ENCODE assay signal across 18 cellular contexts in genomic region chr3:16334909-16335308, GRCh38.
A peak's percentile ranks its signal among the peaks of the same experiment; 100 is the strongest.
DNase-seq lines count a peak whose midpoint lies in the region; ATAC-seq and TF ChIP-seq lines count a peak whose summit lies in the region.
"Had no signal": no experiment of that assay in that cellular context is flagged by ENCODE, and none has a peak within 500 bp of the region (broad histone marks: within the 10 kb centered on the region; RNA-seq: fewer than 3 reads in every experiment).

No MANE protein-coding gene starts in this region.

- H3K4me1 Mint-ChIP-seq in activated T-cell treated with anti-CD3 and anti-CD28 coated beads, Interleukin-2, amount 50 U/mL, for 72 hours (ENCODE audit: low read depth), result peaks cover 59% of the 10 kb centered on the region
- H3K4me1 Mint-ChIP-seq in activated T-helper 1 cell treated with anti-CD3 and anti-CD28 coated beads, Interleukin-12 subunit alpha, Interleukin-12 subunit beta, Interleukin-2, Interleukin-4 antibody, amounts not matched to agents 30 ng/mL and 10 ng/mL and 1 ng/mL, durations not matched to agents 14 hours and 24 hours and 36 hours (ENCODE audit: low read depth), result peaks cover 42% of the 10 kb centered on the region
- H3K4me1 Mint-ChIP-seq in stimulated activated naive CD8-positive, alpha-beta T cell treated with anti-CD3 and anti-CD28 coated beads, Interleukin-15, amount 100 ng/mL, for 72 hours, result peaks cover 62% of the 10 kb centered on the region

- no peak for TF ChIP-seq CTCF in fibroblast of mammary gland (conservative IDR thresholded peaks at IDR 0.05; ENCODE audit: control insufficient read depth, insufficient read depth, low read depth, low read length)

- H3K4me3 ChIP-seq in fibroblast of mammary gland (ENCODE audit: control insufficient read depth, low read depth, low read length), result no peak overlapping the region
- H3K4me3 ChIP-seq: spleen, transverse colon had no signal

- no peak for ATAC-seq in activated T-cell treated with anti-CD3 and anti-CD28 coated beads, Interleukin-2, amount 50 U/mL, for 72 hours (replicated peaks in 1 of 2)
- no peak for ATAC-seq in stimulated activated naive CD8-positive, alpha-beta T cell treated with anti-CD3 and anti-CD28 coated beads, Interleukin-15, amount 100 ng/mL, for 72 hours
- ATAC-seq in esophagus mucosa (no peak), GM21528 (IDR thresholded peaks at IDR 0.05; ENCODE audit: low FRiP score, unreplicated experiment) (no peak)
- ATAC-seq: foreskin keratinocyte, Panc1 had no signal

- no peak overlapping the region for H3K4me3 Mint-ChIP-seq in activated T-cell treated with anti-CD3 and anti-CD28 coated beads, Interleukin-2, amount 50 U/mL, for 72 hours
- no peak overlapping the region for H3K4me3 Mint-ChIP-seq in activated T-helper 1 cell treated with anti-CD3 and anti-CD28 coated beads, Interleukin-12 subunit alpha, Interleukin-12 subunit beta, Interleukin-2, Interleukin-4 antibody, amounts not matched to agents 30 ng/mL and 10 ng/mL and 1 ng/mL, durations not matched to agents 14 hours and 24 hours and 36 hours
- H3K4me3 Mint-ChIP-seq in stimulated activated naive CD8-positive, alpha-beta T cell treated with anti-CD3 and anti-CD28 coated beads, Interleukin-15, amount 100 ng/mL, for 72 hours, result no peak overlapping the region

- peaks cover 7 to 12% of the 10 kb centered on the region in 2 donors for H3K9me3 Mint-ChIP-seq in activated T-cell treated with anti-CD3 and anti-CD28 coated beads, Interleukin-2, amount 50 U/mL, for 72 hours
- H3K9me3 Mint-ChIP-seq in activated T-helper 1 cell treated with anti-CD3 and anti-CD28 coated beads, Interleukin-12 subunit alpha, Interleukin-12 subunit beta, Interleukin-2, Interleukin-4 antibody, amounts not matched to agents 30 ng/mL and 10 ng/mL and 1 ng/mL, durations not matched to agents 14 hours and 24 hours and 36 hours, result peaks cover 15% of the 10 kb centered on the region
- peaks cover 19 to 22% of the 10 kb centered on the region in 2 donors for H3K9me3 Mint-ChIP-seq in stimulated activated naive CD8-positive, alpha-beta T cell treated with anti-CD3 and anti-CD28 coated beads, Interleukin-15, amount 100 ng/mL, for 72 hours

- H3K27me3 Mint-ChIP-seq in activated T-cell treated with anti-CD3 and anti-CD28 coated beads, Interleukin-2, amount 50 U/mL, for 72 hours (ENCODE audit: low read depth), result no peaks in the 10 kb centered on the region
- H3K27me3 Mint-ChIP-seq in activated T-helper 1 cell treated with anti-CD3 and anti-CD28 coated beads, Interleukin-12 subunit alpha, Interleukin-12 subunit beta, Interleukin-2, Interleukin-4 antibody, amounts not matched to agents 30 ng/mL and 10 ng/mL and 1 ng/mL, durations not matched to agents 14 hours and 24 hours and 36 hours (ENCODE audit: insufficient read depth), result no peaks in the 10 kb centered on the region
- H3K27me3 Mint-ChIP-seq in stimulated activated naive CD8-positive, alpha-beta T cell treated with anti-CD3 and anti-CD28 coated beads, Interleukin-15, amount 100 ng/mL, for 72 hours, result no peaks in the 10 kb centered on the region

- intact Hi-C loops in activated T-helper 1 cell treated with anti-CD3 and anti-CD28 coated beads, Interleukin-12 subunit alpha, Interleukin-12 subunit beta, Interleukin-2, Interleukin-4 antibody, amounts not matched to agents 30 ng/mL and 10 ng/mL and 1 ng/mL, durations not matched to agents 14 hours and 24 hours and 36 hours (cut with micrococcal nuclease), result no loop called here

- no peak for DNase-seq in activated T-cell treated with anti-CD3 and anti-CD28 coated beads, Interleukin-2, amount 50 U/mL, for 72 hours
- DNase-seq in activated T-cell treated with anti-CD3 and anti-CD28 coated beads for 4 hours (no peak), fibroblast of mammary gland (ENCODE audit: low read depth) (peak; percentile 86), NCI-H1694 (lab: John Stamatoyannopoulos, UW) (no peak)
- no peak for DNase-seq in activated T-helper 1 cell treated with anti-CD3 and anti-CD28 coated beads, Interleukin-12 subunit alpha, Interleukin-12 subunit beta, Interleukin-2, Interleukin-4 antibody, amounts not matched to agents 30 ng/mL and 10 ng/mL and 1 ng/mL, durations not matched to agents 14 hours and 24 hours and 36 hours (ENCODE audit: low spot score)
- DNase-seq in stimulated activated naive CD8-positive, alpha-beta T cell treated with anti-CD3 and anti-CD28 coated beads, Interleukin-15, amount 100 ng/mL, for 72 hours, result no peak
- DNase-seq: activated CD4-positive, alpha-beta T cell treated with anti-CD3 and anti-CD28 coated beads, Interleukin-2, amount 50 U/mL, for 1 hour; cortex of kidney; DMS79; foreskin keratinocyte; mesendoderm; NCI-H1436; NCI-H510A treated with DMSO at 0.1 percent for 48 hours; spleen; transverse colon had no signal

- H3K36me3 Mint-ChIP-seq in activated T-cell treated with anti-CD3 and anti-CD28 coated beads, Interleukin-2, amount 50 U/mL, for 72 hours (ENCODE audit: insufficient read depth in 2 of 2), result peaks cover 25 to 56% of the 10 kb centered on the region in 2 donors
- H3K36me3 Mint-ChIP-seq in activated T-helper 1 cell treated with anti-CD3 and anti-CD28 coated beads, Interleukin-12 subunit alpha, Interleukin-12 subunit beta, Interleukin-2, Interleukin-4 antibody, amounts not matched to agents 30 ng/mL and 10 ng/mL and 1 ng/mL, durations not matched to agents 14 hours and 24 hours and 36 hours (ENCODE audit: low read depth), result peaks cover 59% of the 10 kb centered on the region

- H3K27ac Mint-ChIP-seq in activated T-cell treated with anti-CD3 and anti-CD28 coated beads, Interleukin-2, amount 50 U/mL, for 72 hours, result peak overlapping the region; percentile 61
- H3K27ac Mint-ChIP-seq in activated T-helper 1 cell treated with anti-CD3 and anti-CD28 coated beads, Interleukin-12 subunit alpha, Interleukin-12 subunit beta, Interleukin-2, Interleukin-4 antibody, amounts not matched to agents 30 ng/mL and 10 ng/mL and 1 ng/mL, durations not matched to agents 14 hours and 24 hours and 36 hours, result peak overlapping the region; percentile 21
- H3K27ac Mint-ChIP-seq in stimulated activated naive CD8-positive, alpha-beta T cell treated with anti-CD3 and anti-CD28 coated beads, Interleukin-15, amount 100 ng/mL, for 72 hours, result peak overlapping the region; percentile 75 to 84

Comparison
In these comparisons a context has a peak if more than half of its experiments do, and no peak if none do; other contexts are left out.
1. H3K27ac Mint-ChIP-seq: peak in every context shown above with its lines; median percentile 80 in stimulated activated naive CD8-positive, alpha-beta T cell treated with anti-CD3 and anti-CD28 coated beads, Interleukin-15, amount 100 ng/mL, for 72 hours; 61 in activated T-cell treated with anti-CD3 and anti-CD28 coated beads, Interleukin-2, amount 50 U/mL, for 72 hours; 21 in activated T-helper 1 cell treated with anti-CD3 and anti-CD28 coated beads, Interleukin-12 subunit alpha, Interleukin-12 subunit beta, Interleukin-2, Interleukin-4 antibody, amounts not matched to agents 30 ng/mL and 10 ng/mL and 1 ng/mL, durations not matched to agents 14 hours and 24 hours and 36 hours.